ENCODE assay signal across 1 cellular context in the genomic region with DNA sequence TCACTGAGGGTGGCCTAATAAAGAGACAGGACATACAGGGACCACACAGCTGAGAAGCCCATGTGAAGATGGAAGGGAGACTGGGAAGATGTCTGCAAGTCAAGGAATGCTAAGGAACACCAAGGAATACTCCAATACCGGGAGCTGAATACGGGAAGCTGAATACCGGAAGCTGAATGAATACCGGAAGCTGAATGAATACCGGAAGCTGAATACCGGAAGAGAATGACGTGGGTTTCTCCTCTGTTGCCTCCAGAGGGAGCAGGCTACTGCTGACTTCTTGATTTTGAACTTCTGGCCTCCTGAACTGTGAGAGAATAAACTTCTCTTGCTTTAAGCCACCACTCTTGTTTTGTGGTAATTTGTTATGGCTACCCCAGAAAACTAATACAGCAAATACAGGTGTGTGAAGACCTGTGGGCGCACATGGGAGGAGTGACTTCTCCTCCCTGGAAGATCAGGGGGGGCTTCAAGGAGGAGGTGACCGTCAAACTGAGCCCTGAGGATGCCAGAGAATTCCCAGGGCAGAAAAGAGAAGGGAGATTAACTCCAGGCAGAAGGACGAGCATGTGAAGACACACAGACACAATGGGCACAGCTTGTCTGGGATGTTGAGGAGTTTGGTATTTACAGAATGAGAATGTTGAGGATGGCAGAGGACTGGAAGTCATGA.
A peak's percentile ranks its signal among the peaks of the same experiment; 100 is the strongest.
TF ChIP-seq lines count a peak whose summit lies in the region.

No MANE protein-coding gene starts in this region.

TF ChIP-seq in HCT116, 20 proteins besides CTCF, POLR2A, EP300 and RAD21 (continued from another document):
- TF ChIP-seq, protein P1, sequence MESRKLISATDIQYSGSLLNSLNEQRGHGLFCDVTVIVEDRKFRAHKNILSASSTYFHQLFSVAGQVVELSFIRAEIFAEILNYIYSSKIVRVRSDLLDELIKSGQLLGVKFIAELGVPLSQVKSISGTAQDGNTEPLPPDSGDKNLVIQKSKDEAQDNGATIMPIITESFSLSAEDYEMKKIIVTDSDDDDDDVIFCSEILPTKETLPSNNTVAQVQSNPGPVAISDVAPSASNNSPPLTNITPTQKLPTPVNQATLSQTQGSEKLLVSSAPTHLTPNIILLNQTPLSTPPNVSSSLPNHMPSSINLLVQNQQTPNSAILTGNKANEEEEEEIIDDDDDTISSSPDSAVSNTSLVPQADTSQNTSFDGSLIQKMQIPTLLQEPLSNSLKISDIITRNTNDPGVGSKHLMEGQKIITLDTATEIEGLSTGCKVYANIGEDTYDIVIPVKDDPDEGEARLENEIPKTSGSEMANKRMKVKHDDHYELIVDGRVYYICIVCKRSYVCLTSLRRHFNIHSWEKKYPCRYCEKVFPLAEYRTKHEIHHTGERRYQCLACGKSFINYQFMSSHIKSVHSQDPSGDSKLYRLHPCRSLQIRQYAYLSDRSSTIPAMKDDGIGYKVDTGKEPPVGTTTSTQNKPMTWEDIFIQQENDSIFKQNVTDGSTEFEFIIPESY (IDR thresholded peaks at IDR 0.05; ENCODE audit: extremely low read depth, insufficient replicate concordance, low read length) = no peak
- TF ChIP-seq JUND (IDR thresholded peaks at IDR 0.05) = no peak
- TF ChIP-seq CEBPB (IDR thresholded peaks at IDR 0.05; ENCODE audit: low read depth) = no peak
- no peak for TF ChIP-seq ZFX (IDR thresholded peaks at IDR 0.05)
- no peak for TF ChIP-seq EZH2 (IDR thresholded peaks at IDR 0.05)
- peak; percentile 89 for TF ChIP-seq POLR2AphosphoS5 (IDR thresholded peaks at IDR 0.05; ENCODE audit: low read depth, low read length)
- TF ChIP-seq, protein P2, sequence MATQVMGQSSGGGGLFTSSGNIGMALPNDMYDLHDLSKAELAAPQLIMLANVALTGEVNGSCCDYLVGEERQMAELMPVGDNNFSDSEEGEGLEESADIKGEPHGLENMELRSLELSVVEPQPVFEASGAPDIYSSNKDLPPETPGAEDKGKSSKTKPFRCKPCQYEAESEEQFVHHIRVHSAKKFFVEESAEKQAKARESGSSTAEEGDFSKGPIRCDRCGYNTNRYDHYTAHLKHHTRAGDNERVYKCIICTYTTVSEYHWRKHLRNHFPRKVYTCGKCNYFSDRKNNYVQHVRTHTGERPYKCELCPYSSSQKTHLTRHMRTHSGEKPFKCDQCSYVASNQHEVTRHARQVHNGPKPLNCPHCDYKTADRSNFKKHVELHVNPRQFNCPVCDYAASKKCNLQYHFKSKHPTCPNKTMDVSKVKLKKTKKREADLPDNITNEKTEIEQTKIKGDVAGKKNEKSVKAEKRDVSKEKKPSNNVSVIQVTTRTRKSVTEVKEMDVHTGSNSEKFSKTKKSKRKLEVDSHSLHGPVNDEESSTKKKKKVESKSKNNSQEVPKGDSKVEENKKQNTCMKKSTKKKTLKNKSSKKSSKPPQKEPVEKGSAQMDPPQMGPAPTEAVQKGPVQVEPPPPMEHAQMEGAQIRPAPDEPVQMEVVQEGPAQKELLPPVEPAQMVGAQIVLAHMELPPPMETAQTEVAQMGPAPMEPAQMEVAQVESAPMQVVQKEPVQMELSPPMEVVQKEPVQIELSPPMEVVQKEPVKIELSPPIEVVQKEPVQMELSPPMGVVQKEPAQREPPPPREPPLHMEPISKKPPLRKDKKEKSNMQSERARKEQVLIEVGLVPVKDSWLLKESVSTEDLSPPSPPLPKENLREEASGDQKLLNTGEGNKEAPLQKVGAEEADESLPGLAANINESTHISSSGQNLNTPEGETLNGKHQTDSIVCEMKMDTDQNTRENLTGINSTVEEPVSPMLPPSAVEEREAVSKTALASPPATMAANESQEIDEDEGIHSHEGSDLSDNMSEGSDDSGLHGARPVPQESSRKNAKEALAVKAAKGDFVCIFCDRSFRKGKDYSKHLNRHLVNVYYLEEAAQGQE (IDR thresholded peaks at IDR 0.05; ENCODE audit: low read depth) = no peak
- peak; percentile 5 for TF ChIP-seq YY1 (IDR thresholded peaks at IDR 0.05; ENCODE audit: extremely low read depth, insufficient replicate concordance, low read depth, low read length)
- no peak for TF ChIP-seq TCF7L2 (IDR thresholded peaks at IDR 0.05; ENCODE audit: borderline replicate concordance, extremely low read depth, insufficient read depth, insufficient read length)
- no peak for TF ChIP-seq FOSL1 (IDR thresholded peaks at IDR 0.05; ENCODE audit: low read depth)
- no peak for TF ChIP-seq SP1 (IDR thresholded peaks at IDR 0.05; ENCODE audit: low read depth)
- no peak for TF ChIP-seq EGR1 (IDR thresholded peaks at IDR 0.05; ENCODE audit: low read depth)
- TF ChIP-seq EZH2phosphoT487 (IDR thresholded peaks at IDR 0.05; ENCODE audit: borderline replicate concordance) = no peak
- TF ChIP-seq CBX3 (IDR thresholded peaks at IDR 0.05; ENCODE audit: low read depth) = no peak
- TF ChIP-seq, protein P3, sequence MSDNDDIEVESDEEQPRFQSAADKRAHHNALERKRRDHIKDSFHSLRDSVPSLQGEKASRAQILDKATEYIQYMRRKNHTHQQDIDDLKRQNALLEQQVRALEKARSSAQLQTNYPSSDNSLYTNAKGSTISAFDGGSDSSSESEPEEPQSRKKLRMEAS (IDR thresholded peaks at IDR 0.05) = peak; percentile 12; the same call in 1 of the 2 replicates
- peak; percentile 10; the same call in 1 of the 2 replicates for TF ChIP-seq SIN3A (IDR thresholded peaks at IDR 0.05; ENCODE audit: low read depth)
- TF ChIP-seq, protein P4, sequence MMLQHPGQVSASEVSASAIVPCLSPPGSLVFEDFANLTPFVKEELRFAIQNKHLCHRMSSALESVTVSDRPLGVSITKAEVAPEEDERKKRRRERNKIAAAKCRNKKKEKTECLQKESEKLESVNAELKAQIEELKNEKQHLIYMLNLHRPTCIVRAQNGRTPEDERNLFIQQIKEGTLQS (IDR thresholded peaks at IDR 0.05) = no peak
